ENCODE assay signal across 39 cellular contexts in the genomic region with DNA sequence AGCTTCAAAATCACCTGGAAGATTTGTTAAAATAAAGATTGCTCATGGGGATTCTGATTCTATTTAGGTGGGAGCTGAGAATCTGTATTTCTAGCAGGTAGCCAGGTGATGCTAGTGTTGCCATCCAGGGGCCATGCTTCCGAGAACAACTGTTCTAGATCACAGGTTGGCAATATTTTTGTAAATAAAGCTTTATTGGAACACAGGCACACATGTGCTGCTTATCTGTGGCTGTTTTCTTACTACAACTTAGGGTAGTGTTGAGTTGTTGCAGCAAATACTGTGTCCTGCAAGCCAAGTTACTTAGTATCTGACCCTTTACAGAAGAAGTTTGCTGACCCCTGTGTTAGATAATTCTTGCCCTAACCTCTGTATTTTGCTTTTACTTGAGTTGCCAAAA. TPM values are rescaled to one million over a fixed set of nuclear protein-coding genes. Genes with fewer than 3 reads are reported as not detected.
"Had no signal": no experiment of that assay in that cellular context is flagged by ENCODE, and none has a peak within 500 bp of the region (broad histone marks: within the 10 kb centered on the region; RNA-seq: fewer than 3 reads in every experiment).

No MANE protein-coding gene starts in this region.

- H3K36me3 Mint-ChIP-seq: activated naive CD4-positive, alpha-beta T cell treated with anti-CD3 and anti-CD28 coated beads, Interleukin-2, amount 50 U/mL, for 24 hours; activated naive CD4-positive, alpha-beta T cell treated with anti-CD3 and anti-CD28 coated beads, Interleukin-2, amount 50 U/mL, for 72 hours had no signal

- H3K9me3 Mint-ChIP-seq: activated naive CD4-positive, alpha-beta T cell treated with anti-CD3 and anti-CD28 coated beads, Interleukin-2, amount 10 ng/mL, durations not matched to agents 7 days and 5 days; activated naive CD4-positive, alpha-beta T cell treated with anti-CD3 and anti-CD28 coated beads, Interleukin-2, amount 50 U/mL, for 24 hours; activated naive CD4-positive, alpha-beta T cell treated with anti-CD3 and anti-CD28 coated beads, Interleukin-2, amount 50 U/mL, for 72 hours; activated naive CD8-positive, alpha-beta T cell treated with anti-CD3 and anti-CD28 coated beads, Interleukin-2, amount 10 ng/mL, durations not matched to agents 7 days and 5 days; activated naive CD8-positive, alpha-beta T cell treated with anti-CD3 and anti-CD28 coated beads, Interleukin-2, amount 50 U/mL, for 24 hours; activated T-cell treated with anti-CD3 and anti-CD28 coated beads, Interleukin-2, amount 50 U/mL, for 72 hours; activated T-helper 17 cell treated with anti-CD3 and anti-CD28 coated beads, Interleukin-2, amount 50 U/mL, for 72 hours; activated T-helper 2 cell treated with anti-CD3 and anti-CD28 coated beads, Interferon-gamma antibody, Interleukin-2, Interleukin-4, amounts not matched to agents 10 μg/mL and 5 μg/mL and 100 μg/mL, durations not matched to agents 14 hours and 24 hours and 36 hours; central memory CD8-positive, alpha-beta T cell had no signal

- H3K27me3 ChIP-seq: adrenal gland, ascending aorta, body of pancreas, brain microvascular endothelial cell, breast epithelium, cardiac muscle cell had no signal

- H3K4me3 Mint-ChIP-seq: activated naive CD4-positive, alpha-beta T cell treated with anti-CD3 and anti-CD28 coated beads for 36 hours; activated naive CD4-positive, alpha-beta T cell treated with anti-CD3 and anti-CD28 coated beads, Interleukin-2, amount 10 ng/mL, durations not matched to agents 7 days and 5 days; activated naive CD4-positive, alpha-beta T cell treated with anti-CD3 and anti-CD28 coated beads, Interleukin-2, amount 50 U/mL, for 24 hours; activated naive CD8-positive, alpha-beta T cell; activated naive CD8-positive, alpha-beta T cell treated with anti-CD3 and anti-CD28 coated beads for 36 hours; activated naive CD8-positive, alpha-beta T cell treated with anti-CD3 and anti-CD28 coated beads, Interleukin-2, amount 10 ng/mL, durations not matched to agents 7 days and 5 days; activated naive CD8-positive, alpha-beta T cell treated with anti-CD3 and anti-CD28 coated beads, Interleukin-2, amount 50 U/mL, for 24 hours; activated T-cell treated with anti-CD3 and anti-CD28 coated beads, Interleukin-2, amount 50 U/mL, for 24 hours; activated T-cell treated with anti-CD3 and anti-CD28 coated beads, Interleukin-2, amount 50 U/mL, for 4 hours; activated T-cell treated with anti-CD3 and anti-CD28 coated beads, Interleukin-2, amount 50 U/mL, for 72 hours; activated T-helper 1 cell treated with anti-CD3 and anti-CD28 coated beads, Interleukin-12 subunit alpha, Interleukin-12 subunit beta, Interleukin-2, Interleukin-4 antibody, amounts not matched to agents 30 ng/mL and 10 ng/mL and 1 ng/mL, durations not matched to agents 14 hours and 24 hours and 36 hours; activated T-helper 17 cell treated with anti-CD3 and anti-CD28 coated beads, Interleukin-2, amount 50 U/mL, for 72 hours; brain; central memory CD8-positive, alpha-beta T cell had no signal

- H3K36me3 ChIP-seq: adrenal gland, ascending aorta, brain microvascular endothelial cell, breast epithelium had no signal

- DNase-seq: activated effector memory CD4-positive, alpha-beta T cell treated with anti-CD3 and anti-CD28 coated beads, Interleukin-2, amount 50 U/mL, for 16 hours; activated effector memory CD4-positive, alpha-beta T cell treated with Interleukin-2 at 50 U/mL for 16 hours; activated gamma-delta T cell; activated gamma-delta T cell treated with Interleukin-2 at 50 U/mL for 16 hours; activated naive CD4-positive, alpha-beta T cell; activated naive CD4-positive, alpha-beta T cell treated with anti-CD3 and anti-CD28 coated beads for 36 hours; activated naive CD4-positive, alpha-beta T cell treated with anti-CD3 and anti-CD28 coated beads, Interleukin-2, amount 10 ng/mL, durations not matched to agents 7 days and 5 days; activated naive CD4-positive, alpha-beta T cell treated with anti-CD3 and anti-CD28 coated beads, Interleukin-2, amount 50 U/mL, for 16 hours; activated naive CD4-positive, alpha-beta T cell treated with Interleukin-2 at 50 U/mL for 16 hours; activated naive CD8-positive, alpha-beta T cell treated with anti-CD3 and anti-CD28 coated beads for 36 hours; activated naive CD8-positive, alpha-beta T cell treated with anti-CD3 and anti-CD28 coated beads, Interleukin-2, amount 10 ng/mL, durations not matched to agents 7 days and 5 days; activated naive CD8-positive, alpha-beta T cell treated with anti-CD3 and anti-CD28 coated beads, Interleukin-2, amount 50 U/mL, for 24 hours; activated T-cell treated with anti-CD3 and anti-CD28 coated beads, Interleukin-2, amount 50 U/mL, for 24 hours; activated T-cell treated with anti-CD3 and anti-CD28 coated beads, Interleukin-2, amount 50 U/mL, for 4 hours; activated T-cell treated with anti-CD3 and anti-CD28 coated beads, Interleukin-2, amount 50 U/mL, for 48 hours; activated T-cell treated with anti-CD3 and anti-CD28 coated beads, Interleukin-2, amount 50 U/mL, for 72 hours; adrenal gland; amniotic stem cell; amygdala; anterior cingulate cortex; aorta; body of pancreas; brain microvascular endothelial cell; central memory CD4-positive, alpha-beta T cell; cerebellar nuclear complex had no signal

- FAIRE-seq: astrocyte, bronchial epithelial cell, colon had no signal

- H3K9me3 ChIP-seq: adrenal gland, body of pancreas had no signal

- H3K27me3 Mint-ChIP-seq: activated naive CD4-positive, alpha-beta T cell treated with anti-CD3 and anti-CD28 coated beads, Interleukin-2, amount 10 ng/mL, durations not matched to agents 7 days and 5 days; activated naive CD4-positive, alpha-beta T cell treated with anti-CD3 and anti-CD28 coated beads, Interleukin-2, amount 50 U/mL, for 24 hours; activated naive CD8-positive, alpha-beta T cell; activated naive CD8-positive, alpha-beta T cell treated with anti-CD3 and anti-CD28 coated beads for 36 hours; activated naive CD8-positive, alpha-beta T cell treated with anti-CD3 and anti-CD28 coated beads, Interleukin-2, amount 10 ng/mL, durations not matched to agents 7 days and 5 days; activated naive CD8-positive, alpha-beta T cell treated with anti-CD3 and anti-CD28 coated beads, Interleukin-2, amount 50 U/mL, for 24 hours; activated T-cell treated with anti-CD3 and anti-CD28 coated beads, Interleukin-2, amount 50 U/mL, for 24 hours; activated T-helper 17 cell treated with anti-CD3 and anti-CD28 coated beads, Interleukin-2, amount 50 U/mL, for 72 hours; brain; central memory CD8-positive, alpha-beta T cell had no signal

- ATAC-seq: activated naive CD4-positive, alpha-beta T cell treated with anti-CD3 and anti-CD28 coated beads, Interleukin-2, amount 50 U/mL, for 72 hours; activated naive CD8-positive, alpha-beta T cell treated with anti-CD3 and anti-CD28 coated beads, Interleukin-2, amount 50 U/mL, for 24 hours; activated T-cell treated with anti-CD3 and anti-CD28 coated beads, Interleukin-2, amount 50 U/mL, for 4 hours; activated T-cell treated with anti-CD3 and anti-CD28 coated beads, Interleukin-2, amount 50 U/mL, for 72 hours; activated T-helper 17 cell treated with anti-CD3 and anti-CD28 coated beads, Interleukin-2, amount 50 U/mL, for 72 hours; body of pancreas had no signal

- H3K4me1 ChIP-seq: adrenal gland, ascending aorta, body of pancreas, breast epithelium had no signal

- H3K27ac ChIP-seq: adrenal gland, ascending aorta, body of pancreas, brain microvascular endothelial cell, breast epithelium, cardiac muscle cell had no signal

- H3K4me1 Mint-ChIP-seq: activated naive CD4-positive, alpha-beta T cell treated with anti-CD3 and anti-CD28 coated beads, Interleukin-2, amount 50 U/mL, for 24 hours; activated naive CD8-positive, alpha-beta T cell treated with anti-CD3 and anti-CD28 coated beads for 36 hours; activated naive CD8-positive, alpha-beta T cell treated with anti-CD3 and anti-CD28 coated beads, Interleukin-2, amount 50 U/mL, for 24 hours; activated T-helper 17 cell treated with anti-CD3 and anti-CD28 coated beads, Interleukin-2, amount 50 U/mL, for 72 hours; brain; central memory CD8-positive, alpha-beta T cell had no signal

- H3K27ac Mint-ChIP-seq: activated naive CD4-positive, alpha-beta T cell treated with anti-CD3 and anti-CD28 coated beads for 36 hours; activated naive CD4-positive, alpha-beta T cell treated with anti-CD3 and anti-CD28 coated beads, Interleukin-2, amount 10 ng/mL, durations not matched to agents 7 days and 5 days; activated naive CD4-positive, alpha-beta T cell treated with anti-CD3 and anti-CD28 coated beads, Interleukin-2, amount 50 U/mL, for 24 hours; activated naive CD4-positive, alpha-beta T cell treated with anti-CD3 and anti-CD28 coated beads, Interleukin-2, amount 50 U/mL, for 72 hours; activated naive CD8-positive, alpha-beta T cell; activated naive CD8-positive, alpha-beta T cell treated with anti-CD3 and anti-CD28 coated beads for 36 hours; activated naive CD8-positive, alpha-beta T cell treated with anti-CD3 and anti-CD28 coated beads, Interleukin-2, amount 10 ng/mL, durations not matched to agents 7 days and 5 days; activated naive CD8-positive, alpha-beta T cell treated with anti-CD3 and anti-CD28 coated beads, Interleukin-2, amount 50 U/mL, for 24 hours; activated T-cell treated with anti-CD3 and anti-CD28 coated beads, Interleukin-2, amount 50 U/mL, for 24 hours; activated T-cell treated with anti-CD3 and anti-CD28 coated beads, Interleukin-2, amount 50 U/mL, for 72 hours; activated T-helper 1 cell treated with anti-CD3 and anti-CD28 coated beads, Interleukin-12 subunit alpha, Interleukin-12 subunit beta, Interleukin-2, Interleukin-4 antibody, amounts not matched to agents 30 ng/mL and 10 ng/mL and 1 ng/mL, durations not matched to agents 14 hours and 24 hours and 36 hours; activated T-helper 17 cell treated with anti-CD3 and anti-CD28 coated beads, Interleukin-2, amount 50 U/mL, for 72 hours; activated T-helper 2 cell treated with anti-CD3 and anti-CD28 coated beads, Interferon-gamma antibody, Interleukin-2, Interleukin-4, amounts not matched to agents 10 μg/mL and 5 μg/mL and 100 μg/mL, durations not matched to agents 14 hours and 24 hours and 36 hours; brain had no signal

- H3K4me3 ChIP-seq: adrenal gland, ascending aorta, body of pancreas, breast epithelium, cardiac muscle cell had no signal

RNA-seq across cellular contexts. Expression of a gene that starts 12.0 kb away (rescaled TPM):
- total RNA-seq: ascending aorta, body of pancreas had no signal
